Comparison of ENCODE assay signal across 12 cellular contexts in the genomic region with DNA sequence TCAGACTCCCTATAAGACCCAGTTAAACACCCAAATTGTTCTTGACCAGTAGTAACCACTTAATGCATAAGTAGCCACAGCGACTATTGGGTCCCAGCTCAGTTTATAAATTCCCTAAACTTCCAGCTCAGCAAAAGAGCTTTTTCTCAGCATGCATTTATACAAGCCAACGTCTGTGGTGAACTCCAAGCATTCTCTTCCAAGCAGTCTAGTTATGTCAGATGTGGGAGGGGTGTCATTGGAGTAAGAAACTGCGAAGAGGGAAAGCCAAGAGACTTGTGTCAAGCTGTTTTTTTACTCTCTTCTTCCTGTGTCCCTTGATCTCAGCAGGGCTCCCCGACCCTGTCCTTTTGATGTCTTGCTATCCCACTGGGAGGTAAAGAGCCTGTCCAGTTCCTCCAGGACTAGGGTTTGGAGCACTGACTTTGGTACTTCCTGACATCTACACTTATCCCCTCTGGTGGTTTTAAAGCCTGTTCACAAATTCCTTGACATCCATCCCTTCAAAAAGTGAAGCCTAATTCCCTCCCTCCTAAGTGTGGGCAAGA.
DNase-seq lines count a peak whose midpoint lies in the region; ATAC-seq and TF ChIP-seq lines count a peak whose summit lies in the region.
"Had no signal": no experiment of that assay in that cellular context is flagged by ENCODE, and none has a peak within 500 bp of the region (broad histone marks: within the 10 kb centered on the region; RNA-seq: fewer than 3 reads in every experiment).

No MANE protein-coding gene starts in this region.

- H3K4me3 ChIP-seq in vagina, result no peak overlapping the region

- peaks cover 40% of the 10 kb centered on the region for H3K4me1 Mint-ChIP-seq in mesothelial cell of epicardium
- H3K4me1 Mint-ChIP-seq in activated CD4-positive, alpha-beta T cell treated with anti-CD3 and anti-CD28 coated beads, Interleukin-2, amount 10 ng/mL, durations not matched to agents 24 days and 14 days, result no peaks in the 10 kb centered on the region
- H3K4me1 Mint-ChIP-seq: activated naive CD4-positive, alpha-beta T cell treated with anti-CD3 and anti-CD28 coated beads, Interleukin-2, amount 10 ng/mL, durations not matched to agents 7 days and 5 days had no signal

- no peaks in the 10 kb centered on the region for H3K27me3 ChIP-seq in vagina

- peaks cover under 1% of the 10 kb centered on the region for H3K36me3 Mint-ChIP-seq in mesothelial cell of epicardium
- H3K36me3 Mint-ChIP-seq in activated CD4-positive, alpha-beta T cell treated with anti-CD3 and anti-CD28 coated beads, Interleukin-2, amount 10 ng/mL, durations not matched to agents 24 days and 14 days (ENCODE audit: low read depth), result no peaks in the 10 kb centered on the region
- H3K36me3 Mint-ChIP-seq: activated naive CD4-positive, alpha-beta T cell treated with anti-CD3 and anti-CD28 coated beads, Interleukin-2, amount 10 ng/mL, durations not matched to agents 7 days and 5 days had no signal

- H3K9me3 ChIP-seq in vagina, result no peaks in the 10 kb centered on the region

- no peaks in the 10 kb centered on the region for H3K36me3 ChIP-seq in vagina

- intact Hi-C loops in vagina (cut with DNase I), result no loop called here
- intact Hi-C loops in activated CD4-positive, alpha-beta T cell treated with anti-CD3 and anti-CD28 coated beads, Interleukin-2, amount 10 ng/mL, durations not matched to agents 24 days and 14 days (cut with micrococcal nuclease), result no loop called here

- no peaks in the 10 kb centered on the region for H3K4me1 ChIP-seq in vagina

- H3K27ac Mint-ChIP-seq in mesothelial cell of epicardium, result peak overlapping the region; percentile 88
- no peak overlapping the region for H3K27ac Mint-ChIP-seq in activated CD4-positive, alpha-beta T cell treated with anti-CD3 and anti-CD28 coated beads, Interleukin-2, amount 10 ng/mL, durations not matched to agents 24 days and 14 days
- H3K27ac Mint-ChIP-seq: activated naive CD4-positive, alpha-beta T cell treated with anti-CD3 and anti-CD28 coated beads, Interleukin-2, amount 10 ng/mL, durations not matched to agents 7 days and 5 days had no signal

- no peak overlapping the region for H3K27ac ChIP-seq in vagina

- no peak overlapping the region for H3K4me3 Mint-ChIP-seq in mesothelial cell of epicardium
- no peak overlapping the region for H3K4me3 Mint-ChIP-seq in activated CD4-positive, alpha-beta T cell treated with anti-CD3 and anti-CD28 coated beads, Interleukin-2, amount 10 ng/mL, durations not matched to agents 24 days and 14 days
- H3K4me3 Mint-ChIP-seq: activated naive CD4-positive, alpha-beta T cell treated with anti-CD3 and anti-CD28 coated beads, Interleukin-2, amount 10 ng/mL, durations not matched to agents 7 days and 5 days had no signal

- H3K27me3 Mint-ChIP-seq in mesothelial cell of epicardium (ENCODE audit: low read depth), result peaks cover 15% of the 10 kb centered on the region
- peaks cover 7% of the 10 kb centered on the region for H3K27me3 Mint-ChIP-seq in activated CD4-positive, alpha-beta T cell treated with anti-CD3 and anti-CD28 coated beads, Interleukin-2, amount 10 ng/mL, durations not matched to agents 24 days and 14 days

- ATAC-seq in GM19452 (IDR thresholded peaks at IDR 0.05; ENCODE audit: unreplicated experiment), result no peak

- TF ChIP-seq CTCF in mesothelial cell of epicardium (IDR thresholded peaks at IDR 0.05; ENCODE audit: unreplicated experiment) (no peak), vagina (IDR thresholded peaks at IDR 0.05) (no peak)

- TF ChIP-seq POLR2A in vagina (IDR thresholded peaks at IDR 0.05), result no peak

- DNase-seq in AG20443 (ENCODE audit: low spot score) (peak; percentile 30), NCI-H226 (peak; percentile 43), ecto neural progenitor cell (ENCODE audit: low spot score) (peak; percentile 65), mesothelial cell of epicardium (ENCODE audit: low spot score in 2 of 2, unreplicated experiment in 2 of 2) (no peak), vagina (ENCODE audit: extremely low spot score in 2 of 2) (no peak), amniotic stem cell (lab: John Stamatoyannopoulos, UW) (no peak)
- DNase-seq in activated CD4-positive, alpha-beta T cell treated with anti-CD3 and anti-CD28 coated beads, Interleukin-2, amount 10 ng/mL, durations not matched to agents 24 days and 14 days, result no peak
- DNase-seq: activated CD4-positive, alpha-beta T cell treated with anti-CD3 and anti-CD28 coated beads for 4 hours; activated naive CD4-positive, alpha-beta T cell treated with anti-CD3 and anti-CD28 coated beads, Interleukin-2, amount 10 ng/mL, durations not matched to agents 7 days and 5 days; GF-D8; NCI-H1417 had no signal

- peaks cover 6% of the 10 kb centered on the region for H3K9me3 Mint-ChIP-seq in mesothelial cell of epicardium
- H3K9me3 Mint-ChIP-seq in activated CD4-positive, alpha-beta T cell treated with anti-CD3 and anti-CD28 coated beads, Interleukin-2, amount 10 ng/mL, durations not matched to agents 24 days and 14 days, result no peaks in the 10 kb centered on the region
- H3K9me3 Mint-ChIP-seq: activated naive CD4-positive, alpha-beta T cell treated with anti-CD3 and anti-CD28 coated beads, Interleukin-2, amount 10 ng/mL, durations not matched to agents 7 days and 5 days had no signal

Comparison
In these comparisons a context has a peak if more than half of its experiments do, and no peak if none do; other contexts are left out.
1. DNase-seq: peak in AG20443 (single experiment), NCI-H226 (single experiment) and ecto neural progenitor cell (single experiment); none in mesothelial cell of epicardium (0 of 2), vagina (0 of 2), amniotic stem cell (single experiment) and activated CD4-positive, alpha-beta T cell treated with anti-CD3 and anti-CD28 coated beads, Interleukin-2, amount 10 ng/mL, durations not matched to agents 24 days and 14 days (single experiment).